Comparison of ENCODE assay signal across 22 cellular contexts in the genomic region with DNA sequence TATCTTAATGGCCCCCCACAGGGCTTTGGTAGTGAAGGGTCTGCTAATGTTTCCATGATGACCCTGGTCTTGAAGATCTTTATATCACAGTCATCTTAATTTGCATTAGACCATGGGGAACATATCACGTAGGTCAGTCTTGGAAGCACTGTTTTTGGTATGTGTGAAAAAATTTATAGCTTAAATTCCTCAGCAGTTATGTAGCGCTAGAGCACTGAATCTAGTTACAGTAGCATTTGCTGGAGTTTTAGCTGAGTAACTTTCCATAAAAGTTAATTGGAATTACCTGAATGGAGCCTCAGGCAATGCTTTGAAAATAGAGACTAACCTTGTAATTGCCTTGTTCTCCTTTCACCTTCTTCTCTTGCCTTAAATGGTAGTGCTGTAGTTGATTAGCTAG.
DNase-seq lines count a peak whose midpoint lies in the region; ATAC-seq and TF ChIP-seq lines count a peak whose summit lies in the region.
"Had no signal": no experiment of that assay in that cellular context is flagged by ENCODE, and none has a peak within 500 bp of the region (broad histone marks: within the 10 kb centered on the region; RNA-seq: fewer than 3 reads in every experiment).

No MANE protein-coding gene starts in this region.

- ATAC-seq in HG02973 (IDR thresholded peaks at IDR 0.05; ENCODE audit: unreplicated experiment) = no peak
- ATAC-seq in GM18498 (IDR thresholded peaks at IDR 0.05; ENCODE audit: unreplicated experiment) = no peak
- ATAC-seq: HCT116, K562 had no signal

- no peaks in the 10 kb centered on the region for H3K36me3 ChIP-seq in iPS-20b (ENCODE audit: insufficient read depth, low read depth, low read length)

- H3K9me3 ChIP-seq in iPS-20b (ENCODE audit: insufficient read depth, low read depth, low read length) = no peaks in the 10 kb centered on the region

- peaks cover 13% of the 10 kb centered on the region for H3K4me1 Mint-ChIP-seq in nephron
- H3K4me1 Mint-ChIP-seq: CD8-positive, alpha-beta memory T cell had no signal

- TF ChIP-seq CTCF in AG10803 (conservative IDR thresholded peaks at IDR 0.05; ENCODE audit: low read length) (no peak), nephron (IDR thresholded peaks at IDR 0.05; ENCODE audit: unreplicated experiment in 3 of 3) (no peak), GM20000 (IDR thresholded peaks at IDR 0.05; ENCODE audit: extremely low read depth, missing control alignments) (no peak)

- TF ChIP-seq RAD21 in Ishikawa (IDR thresholded peaks at IDR 0.05; ENCODE audit: low read depth) = no peak

- H3K4me3 ChIP-seq in AG10803 (ENCODE audit: low read length) (no peak overlapping the region), iPS-20b (ENCODE audit: low read length) (no peak overlapping the region)
- H3K4me3 ChIP-seq: K562 had no signal

- no peaks in the 10 kb centered on the region for H3K36me3 Mint-ChIP-seq in nephron (ENCODE audit: low read depth)
- H3K36me3 Mint-ChIP-seq: CD8-positive, alpha-beta memory T cell had no signal

- H3K9ac ChIP-seq in iPS-20b (ENCODE audit: low read depth, low read length) = no peak overlapping the region

- peaks cover 27% of the 10 kb centered on the region for H3K4me1 ChIP-seq in iPS-20b (ENCODE audit: insufficient read depth, low read length)

- no peak for TF ChIP-seq EP300 in Ishikawa (IDR thresholded peaks at IDR 0.05; ENCODE audit: borderline replicate concordance)

- no peak overlapping the region for H3K4me3 Mint-ChIP-seq in nephron
- H3K4me3 Mint-ChIP-seq: CD8-positive, alpha-beta memory T cell had no signal

- peak; percentile 31 for DNase-seq in AG10803 (ENCODE audit: low read depth)
- DNase-seq in NCI-H2196 (lab: John Stamatoyannopoulos, UW; ENCODE audit: unreplicated experiment) = no peak
- no peak for DNase-seq in GM20000 (ENCODE audit: low spot score)
- DNase-seq: 8988T; Calu3; CD8-positive, alpha-beta memory T cell; GF-D8; GOT3; NCI-H1105; NCI-H2029 treated with DMSO at 0.1 percent for 48 hours; NCI-H2171; NCI-H446; NCI-H526; Right ventricle myocardium superior had no signal

- no peaks in the 10 kb centered on the region for H3K27me3 ChIP-seq in iPS-20b (ENCODE audit: insufficient read depth, low read length)

- H3K27ac ChIP-seq in iPS-20b (ENCODE audit: low read length) = peak overlapping the region; percentile 14
- H3K27ac ChIP-seq: C4-2B had no signal

- H3K9me3 Mint-ChIP-seq in nephron = no peaks in the 10 kb centered on the region
- H3K9me3 Mint-ChIP-seq: CD8-positive, alpha-beta memory T cell had no signal

- peak overlapping the region in 2 of 3 experiments; percentile 9 to 56 for H3K27ac Mint-ChIP-seq in nephron
- H3K27ac Mint-ChIP-seq: CD8-positive, alpha-beta memory T cell had no signal

- no peaks in the 10 kb centered on the region for H3K27me3 Mint-ChIP-seq in nephron (ENCODE audit: low read depth)
- H3K27me3 Mint-ChIP-seq: CD8-positive, alpha-beta memory T cell had no signal

TF ChIP-seq in Ishikawa, 13 proteins besides CTCF, POLR2A, EP300 and RAD21:
- TF ChIP-seq USF1 (IDR thresholded peaks at IDR 0.05) (no peak), TEAD4 (IDR thresholded peaks at IDR 0.05) (peak; percentile 32; the same call in 1 of the 2 replicates)
TF ChIP-seq in Ishikawa: peak in this region for 1.
